10 cellular contexts compared by ENCODE assay signal in genomic region chr2:161418715-161419337, GRCh38. TPM values are rescaled to one million over a fixed set of nuclear protein-coding genes. Genes with fewer than 3 reads are reported as not detected.
DNase-seq lines count a peak whose midpoint lies in the region; ATAC-seq and TF ChIP-seq lines count a peak whose summit lies in the region.
"Had no signal": no experiment of that assay in that cellular context is flagged by ENCODE, and none has a peak within 500 bp of the region (broad histone marks: within the 10 kb centered on the region; RNA-seq: fewer than 3 reads in every experiment).

No MANE protein-coding gene starts in this region.

- TF ChIP-seq EP300 in ovary (IDR thresholded peaks at IDR 0.05) = no peak

- CTCF ChIA-PET in activated CD4-positive, alpha-beta T cell treated with anti-CD3 and anti-CD28 coated beads, Interleukin-2, amount 10 ng/mL, durations not matched to agents 7 days and 5 days (lab: Charles Lee) = interaction anchor here (0.5 kb wide), 1 partner anchor 172 kb away, joined by 4 read pairs; no protein-coding TSS in a partner anchor

- H3K4me1 ChIP-seq in ovary (ENCODE audit: insufficient read depth) = peaks cover 14% of the 10 kb centered on the region

- H3K27ac ChIP-seq in ovary = no peak overlapping the region
- H3K27ac ChIP-seq: WERI-Rb-1 had no signal

- peaks cover 2% of the 10 kb centered on the region for H3K27me3 ChIP-seq in ovary

- ATAC-seq in stimulated activated effector memory CD8-positive, alpha-beta T cell treated with anti-CD3 and anti-CD28 coated beads, Interleukin-12 subunit alpha, Interleukin-12 subunit beta, amount 100 ng/mL, for 72 hours = no peak

- TF ChIP-seq POLR2A in ovary (IDR thresholded peaks at IDR 0.05) = no peak

- intact Hi-C loops in ovary (cut with DNase I) = no loop called here

- no peaks in the 10 kb centered on the region for H3K36me3 ChIP-seq in ovary
- H3K36me3 ChIP-seq: WERI-Rb-1 had no signal

- H3K27me3 Mint-ChIP-seq in activated CD4-positive, alpha-beta T cell treated with anti-CD3 and anti-CD28 coated beads, Interleukin-2, amount 10 ng/mL, durations not matched to agents 7 days and 5 days = peaks cover 86% of the 10 kb centered on the region
- peaks cover 65% of the 10 kb centered on the region for H3K27me3 Mint-ChIP-seq in endothelial cell (ENCODE audit: unreplicated experiment)

- peak overlapping the region; percentile 55 for H3K4me3 Mint-ChIP-seq in activated CD4-positive, alpha-beta T cell treated with anti-CD3 and anti-CD28 coated beads, Interleukin-2, amount 10 ng/mL, durations not matched to agents 7 days and 5 days
- peak overlapping the region; percentile 85 for H3K4me3 Mint-ChIP-seq in endothelial cell (ENCODE audit: unreplicated experiment)
- H3K4me3 Mint-ChIP-seq in stimulated activated effector memory CD8-positive, alpha-beta T cell treated with anti-CD3 and anti-CD28 coated beads, Interleukin-12 subunit alpha, Interleukin-12 subunit beta, amount 100 ng/mL, for 72 hours = peak overlapping the region; percentile 73

- no peak for TF ChIP-seq CTCF in endothelial cell (IDR thresholded peaks at IDR 0.05; ENCODE audit: unreplicated experiment)
- TF ChIP-seq CTCF in ovary (IDR thresholded peaks at IDR 0.05) = no peak

- H3K4me1 Mint-ChIP-seq in activated CD4-positive, alpha-beta T cell treated with anti-CD3 and anti-CD28 coated beads, Interleukin-2, amount 10 ng/mL, durations not matched to agents 7 days and 5 days = peaks cover 49% of the 10 kb centered on the region
- H3K4me1 Mint-ChIP-seq in endothelial cell (ENCODE audit: unreplicated experiment) = peaks cover 50% of the 10 kb centered on the region
- peaks cover 55% of the 10 kb centered on the region for H3K4me1 Mint-ChIP-seq in stimulated activated effector memory CD8-positive, alpha-beta T cell treated with anti-CD3 and anti-CD28 coated beads, Interleukin-12 subunit alpha, Interleukin-12 subunit beta, amount 100 ng/mL, for 72 hours

- peaks cover 3% of the 10 kb centered on the region for H3K36me3 Mint-ChIP-seq in activated CD4-positive, alpha-beta T cell treated with anti-CD3 and anti-CD28 coated beads, Interleukin-2, amount 10 ng/mL, durations not matched to agents 7 days and 5 days (ENCODE audit: low read depth)
- H3K36me3 Mint-ChIP-seq in endothelial cell (ENCODE audit: low read depth, unreplicated experiment) = peaks cover 4% of the 10 kb centered on the region
- H3K36me3 Mint-ChIP-seq in stimulated activated effector memory CD8-positive, alpha-beta T cell treated with anti-CD3 and anti-CD28 coated beads, Interleukin-12 subunit alpha, Interleukin-12 subunit beta, amount 100 ng/mL, for 72 hours = no peaks in the 10 kb centered on the region

- POLR2A ChIA-PET in activated CD4-positive, alpha-beta T cell treated with anti-CD3 and anti-CD28 coated beads, Interleukin-2, amount 10 ng/mL, durations not matched to agents 7 days and 5 days (lab: Charles Lee) = no interaction called here

- H3K9me3 ChIP-seq in ovary = peaks cover 0 to 3% of the 10 kb centered on the region in 2 donors

- H3K4me3 ChIP-seq in ovary = no peak overlapping the region

- no peak for DNase-seq in activated CD4-positive, alpha-beta T cell treated with anti-CD3 and anti-CD28 coated beads, Interleukin-2, amount 10 ng/mL, durations not matched to agents 7 days and 5 days
- no peak for DNase-seq in activated CD4-positive, alpha-beta T cell treated with anti-CD3 and anti-CD28 coated beads for 4 hours
- DNase-seq in RPMI7951 (ENCODE audit: low read depth) (peak; percentile 24), endothelial cell (ENCODE audit: low spot score) (peak; percentile 66), ovary (no peak), DMS79 treated with DMSO at 0.1 percent for 48 hours (lab: John Stamatoyannopoulos, UW) (no peak)
- DNase-seq in stimulated activated effector memory CD8-positive, alpha-beta T cell treated with anti-CD3 and anti-CD28 coated beads, Interleukin-12 subunit alpha, Interleukin-12 subunit beta, amount 100 ng/mL, for 72 hours (ENCODE audit: low spot score in 2 of 2) = peak in 1 of 2 donors; percentile 51
- DNase-seq in activated CD4-positive, CD25-positive, alpha-beta regulatory T cell treated with anti-CD3 and anti-CD28 coated beads, Interleukin-2, amount 50 U/mL, for 72 hours = no peak
- DNase-seq: DND-41, WERI-Rb-1 had no signal

- H3K9me3 Mint-ChIP-seq in activated CD4-positive, alpha-beta T cell treated with anti-CD3 and anti-CD28 coated beads, Interleukin-2, amount 10 ng/mL, durations not matched to agents 7 days and 5 days = no peaks in the 10 kb centered on the region
- no peaks in the 10 kb centered on the region for H3K9me3 Mint-ChIP-seq in endothelial cell (ENCODE audit: unreplicated experiment)
- H3K9me3 Mint-ChIP-seq in stimulated activated effector memory CD8-positive, alpha-beta T cell treated with anti-CD3 and anti-CD28 coated beads, Interleukin-12 subunit alpha, Interleukin-12 subunit beta, amount 100 ng/mL, for 72 hours = no peaks in the 10 kb centered on the region

- WGBS in ovary, 3 donors = 7 to 8% (median 7%) methylated on average over 46 to 48 of the region's 48 CpGs

- peak overlapping the region; percentile 69 for H3K27ac Mint-ChIP-seq in activated CD4-positive, alpha-beta T cell treated with anti-CD3 and anti-CD28 coated beads, Interleukin-2, amount 10 ng/mL, durations not matched to agents 7 days and 5 days
- no peak overlapping the region for H3K27ac Mint-ChIP-seq in endothelial cell (ENCODE audit: unreplicated experiment)
- H3K27ac Mint-ChIP-seq in stimulated activated effector memory CD8-positive, alpha-beta T cell treated with anti-CD3 and anti-CD28 coated beads, Interleukin-12 subunit alpha, Interleukin-12 subunit beta, amount 100 ng/mL, for 72 hours = no peak overlapping the region

RNA-seq across cellular contexts. Expression of gene TBR1, which starts 2.7 kb away (rescaled TPM):
- not detected for total RNA-seq in activated CD4-positive, alpha-beta T cell treated with anti-CD3 and anti-CD28 coated beads, Interleukin-2, amount 10 ng/mL, durations not matched to agents 7 days and 5 days
- total RNA-seq in RPMI7951 (2014; rRNA removed; shearing (Covaris generic)) = under 0.01 TPM in 1 of 2 replicates, not detected in the other
- total RNA-seq in endothelial cell (ENCODE audit: unreplicated experiment) (0.08 TPM), ovary (not detected)
- not detected for polyA plus RNA-seq in ovary

Comparison
In these comparisons a context has a peak if more than half of its experiments do, and no peak if none do; other contexts are left out.
1. DNase-seq: peak in RPMI7951 (single experiment) and endothelial cell (single experiment); none in activated CD4-positive, alpha-beta T cell treated with anti-CD3 and anti-CD28 coated beads, Interleukin-2, amount 10 ng/mL, durations not matched to agents 7 days and 5 days (single experiment), activated CD4-positive, alpha-beta T cell treated with anti-CD3 and anti-CD28 coated beads for 4 hours (0 of 2), activated CD4-positive, CD25-positive, alpha-beta regulatory T cell treated with anti-CD3 and anti-CD28 coated beads, Interleukin-2, amount 50 U/mL, for 72 hours (single experiment), ovary (0 of 5) and DMS79 treated with DMSO at 0.1 percent for 48 hours (single experiment).
2. Peak in every context shown above with its lines, with median percentiles within 50 percentile points of each other: H3K4me3 Mint-ChIP-seq.